14 cellular contexts compared by ENCODE assay signal in genomic region chr20:47985092-47985850, GRCh38.
DNase-seq lines count a peak whose midpoint lies in the region; ATAC-seq and TF ChIP-seq lines count a peak whose summit lies in the region.
"Had no signal": no experiment of that assay in that cellular context is flagged by ENCODE, and none has a peak within 500 bp of the region (broad histone marks: within the 10 kb centered on the region; RNA-seq: fewer than 3 reads in every experiment).

No MANE protein-coding gene starts in this region.

- no peak overlapping the region for H3K27ac Mint-ChIP-seq in endodermal cell
- H3K27ac Mint-ChIP-seq in CD4-positive, alpha-beta T cell = no peak overlapping the region

- peak; percentile 24 for DNase-seq in NCI-H2196 (lab: John Stamatoyannopoulos, UW; ENCODE audit: unreplicated experiment)
- no peak for DNase-seq in NCI-H2196 treated with DMSO at 0.1 percent for 48 hours (lab: John Stamatoyannopoulos, UW; ENCODE audit: unreplicated experiment)
- peak; percentile 51 for DNase-seq in NCI-H1048 (lab: John Stamatoyannopoulos, UW)
- peak; percentile 70 for DNase-seq in endodermal cell
- peak; percentile 63 for DNase-seq in testis
- no peak for DNase-seq in CD4-positive, alpha-beta T cell
- no peak for DNase-seq in NCI-H2227 (lab: John Stamatoyannopoulos, UW; ENCODE audit: unreplicated experiment)
- DNase-seq in NCI-H128 (lab: John Stamatoyannopoulos, UW; ENCODE audit: unreplicated experiment) = no peak
- DNase-seq: hippocampal formation, KG1, midbrain, NCI-H2227 treated with DMSO at 0.1 percent for 48 hours, RPMI8226 had no signal

- H3K9me3 ChIP-seq in endodermal cell (ENCODE audit: control insufficient read depth, low read length) (peaks cover 3% of the 10 kb centered on the region), testis (no peaks in the 10 kb centered on the region)
- H3K9me3 ChIP-seq in CD4-positive, alpha-beta T cell (ENCODE audit: control insufficient read depth, low read length) = no peaks in the 10 kb centered on the region
- H3K9me3 ChIP-seq: adrenal gland had no signal

- WGBS in endodermal cell (ENCODE audit: insufficient coverage in 1 of 2, insufficient read length in 1 of 2), 2 experiments = 81 to 86% methylated on average over 5 to 6 of the region's 7 CpGs
- WGBS in testis, 2 donors = 62 to 72% methylated on average over 7 of the region's 7 CpGs

- no peak overlapping the region for H3K4me3 ChIP-seq in endodermal cell (ENCODE audit: low read length)
- no peak overlapping the region for H3K4me3 ChIP-seq in testis
- H3K4me3 ChIP-seq: adrenal gland had no signal

- peaks cover 2% of the 10 kb centered on the region for H3K27me3 Mint-ChIP-seq in endodermal cell (ENCODE audit: insufficient read depth)
- peaks cover 7% of the 10 kb centered on the region for H3K27me3 Mint-ChIP-seq in CD4-positive, alpha-beta T cell

- no peaks in the 10 kb centered on the region for H3K36me3 ChIP-seq in endodermal cell (ENCODE audit: control insufficient read depth, insufficient read depth, low read length)
- no peaks in the 10 kb centered on the region for H3K36me3 ChIP-seq in testis (ENCODE audit: low read depth, missing control alignments)
- H3K36me3 ChIP-seq: adrenal gland had no signal

- H3K27me3 ChIP-seq in endodermal cell (ENCODE audit: control insufficient read depth, insufficient read depth, low read length, poor library complexity, severe bottlenecking) = no peaks in the 10 kb centered on the region
- H3K27me3 ChIP-seq in testis = no peaks in the 10 kb centered on the region
- no peaks in the 10 kb centered on the region for H3K27me3 ChIP-seq in CD4-positive, alpha-beta T cell (ENCODE audit: control insufficient read depth, insufficient read depth, low read length)
- H3K27me3 ChIP-seq: adrenal gland had no signal

- CTCF ChIA-PET in CD4-positive, alpha-beta T cell (lab: Charles Lee) = no interaction called here

- H3K9ac ChIP-seq in endodermal cell (ENCODE audit: extremely low read depth, low read length, poor library complexity, severe bottlenecking) = no peak overlapping the region

- intact Hi-C loops in testis (cut with DNase I; ENCODE audit: low total_unique reads) = no loop called here
- intact Hi-C loops in CD4-positive, alpha-beta T cell (cut with DNase I, micrococcal nuclease) = no loop called here

- H3K4me1 Mint-ChIP-seq in endodermal cell = peaks cover 19% of the 10 kb centered on the region
- no peaks in the 10 kb centered on the region for H3K4me1 Mint-ChIP-seq in CD4-positive, alpha-beta T cell (ENCODE audit: low read depth)

- no peak for ATAC-seq in CD4-positive, alpha-beta T cell (ENCODE audit: poor library complexity)

- peaks cover 1% of the 10 kb centered on the region for H3K4me1 ChIP-seq in endodermal cell (ENCODE audit: control insufficient read depth, insufficient read depth, low read length)
- peaks cover 4% of the 10 kb centered on the region for H3K4me1 ChIP-seq in testis
- H3K4me1 ChIP-seq: adrenal gland had no signal

- TF ChIP-seq CTCF in endodermal cell (conservative IDR thresholded peaks at IDR 0.05) = no peak
- TF ChIP-seq CTCF in testis (IDR thresholded peaks at IDR 0.05) = no peak
- no peak for TF ChIP-seq CTCF in CD4-positive, alpha-beta T cell (IDR thresholded peaks at IDR 0.05)

- H3K27ac ChIP-seq in endodermal cell (ENCODE audit: low read depth, low read length) (no peak overlapping the region), testis (no peak overlapping the region)
- no peak overlapping the region for H3K27ac ChIP-seq in CD4-positive, alpha-beta T cell (ENCODE audit: low read depth, low read length)
- H3K27ac ChIP-seq: adrenal gland had no signal

- H3K9me3 Mint-ChIP-seq in endodermal cell = peaks cover 4% of the 10 kb centered on the region
- no peaks in the 10 kb centered on the region for H3K9me3 Mint-ChIP-seq in CD4-positive, alpha-beta T cell

- H3K36me3 Mint-ChIP-seq in endodermal cell (ENCODE audit: low read depth) = no peaks in the 10 kb centered on the region
- no peaks in the 10 kb centered on the region for H3K36me3 Mint-ChIP-seq in CD4-positive, alpha-beta T cell (ENCODE audit: low read depth)

- TF ChIP-seq POLR2A in testis (IDR thresholded peaks at IDR 0.05) = no peak

- POLR2A ChIA-PET in CD4-positive, alpha-beta T cell (lab: Charles Lee) = no interaction called here

- H3K4me3 Mint-ChIP-seq in endodermal cell = no peak overlapping the region
- no peak overlapping the region for H3K4me3 Mint-ChIP-seq in CD4-positive, alpha-beta T cell

Comparison
In these comparisons a context has a peak if more than half of its experiments do, and no peak if none do; other contexts are left out.
1. DNase-seq: peak in NCI-H2196 (single experiment), NCI-H1048 (single experiment), endodermal cell (single experiment) and testis (single experiment); none in NCI-H2196 treated with DMSO at 0.1 percent for 48 hours (single experiment), CD4-positive, alpha-beta T cell (0 of 10), NCI-H2227 (single experiment) and NCI-H128 (single experiment).